9 cellular contexts compared by ENCODE assay signal in genomic region chr2:43345391-43345813, GRCh38.
DNase-seq lines count a peak whose midpoint lies in the region; ATAC-seq and TF ChIP-seq lines count a peak whose summit lies in the region.
"Had no signal": no experiment of that assay in that cellular context is flagged by ENCODE, and none has a peak within 500 bp of the region (broad histone marks: within the 10 kb centered on the region; RNA-seq: fewer than 3 reads in every experiment).

No MANE protein-coding gene starts in this region.

- no peaks in the 10 kb centered on the region for H3F3A ChIP-seq in OCI-LY1 (ENCODE audit: insufficient read depth, low read length)

- H3K9me3 ChIP-seq in OCI-LY1 (ENCODE audit: low read length): no peaks in the 10 kb centered on the region
- no peaks in the 10 kb centered on the region for H3K9me3 ChIP-seq in ectodermal cell (ENCODE audit: control insufficient read depth, low read length)

- no peak overlapping the region for H2AFZ ChIP-seq in OCI-LY1 (ENCODE audit: low read length)

- peaks cover 0 to 3% (median 0%) of the 10 kb centered on the region in 4 donors for H3K4me1 Mint-ChIP-seq in naive thymus-derived CD8-positive, alpha-beta T cell
- H3K4me1 Mint-ChIP-seq: activated B cell treated with CpG ODN at 0.5 μM for 24 hours had no signal

- POLR2A ChIA-PET in naive thymus-derived CD8-positive, alpha-beta T cell (lab: Charles Lee): no interaction called here

- DNase-seq in medulla oblongata (ENCODE audit: extremely low spot score) (peak; percentile 63), superior temporal gyrus (ENCODE audit: extremely low spot score) (peak; percentile 22)
- DNase-seq in naive thymus-derived CD8-positive, alpha-beta T cell: no peak
- no peak for DNase-seq in activated T-cell treated with anti-CD3 and anti-CD28 coated beads, Interleukin-2, amount 50 U/mL, for 48 hours
- DNase-seq: activated B cell treated with CpG ODN at 0.5 μM for 24 hours had no signal

- H3K9me3 Mint-ChIP-seq in naive thymus-derived CD8-positive, alpha-beta T cell: no peaks in the 10 kb centered on the region
- H3K9me3 Mint-ChIP-seq: activated B cell treated with CpG ODN at 0.5 μM for 24 hours had no signal

- H3K36me3 Mint-ChIP-seq in naive thymus-derived CD8-positive, alpha-beta T cell: peaks cover 10 to 70% (median 30%) of the 10 kb centered on the region in 3 donors

- no peaks in the 10 kb centered on the region for H3K27me3 Mint-ChIP-seq in naive thymus-derived CD8-positive, alpha-beta T cell
- H3K27me3 Mint-ChIP-seq: activated B cell treated with CpG ODN at 0.5 μM for 24 hours had no signal

- H3K36me3 ChIP-seq in OCI-LY1 (ENCODE audit: insufficient read depth, low read length): no peaks in the 10 kb centered on the region
- H3K36me3 ChIP-seq in ectodermal cell (ENCODE audit: control insufficient read depth, insufficient read depth, low read length): no peaks in the 10 kb centered on the region

- no peaks in the 10 kb centered on the region for H4K20me1 ChIP-seq in OCI-LY1 (ENCODE audit: insufficient read depth, low read length)

- peak overlapping the region; percentile 27; the same call in 1 of the 2 replicates for H3K4me2 ChIP-seq in OCI-LY1 (ENCODE audit: low read length)

- no peak overlapping the region for H3K27ac Mint-ChIP-seq in naive thymus-derived CD8-positive, alpha-beta T cell
- H3K27ac Mint-ChIP-seq: activated B cell treated with CpG ODN at 0.5 μM for 24 hours had no signal

- H3K4me1 ChIP-seq in OCI-LY1 (ENCODE audit: insufficient read depth, low read length, severe bottlenecking): peaks cover 14% of the 10 kb centered on the region
- H3K4me1 ChIP-seq in ectodermal cell (ENCODE audit: control insufficient read depth, insufficient read depth, low read length): peaks cover 44% of the 10 kb centered on the region

- ATAC-seq in naive thymus-derived CD8-positive, alpha-beta T cell: no peak
- ATAC-seq in GM18909 (IDR thresholded peaks at IDR 0.05; ENCODE audit: poor library complexity, unreplicated experiment) (no peak), GM19324 (IDR thresholded peaks at IDR 0.05; ENCODE audit: low FRiP score, unreplicated experiment) (no peak)

- no peak overlapping the region for H3K4me3 ChIP-seq in OCI-LY1 (ENCODE audit: low read depth, low read length, poor library complexity, severe bottlenecking)
- no peak overlapping the region for H3K4me3 ChIP-seq in ectodermal cell (ENCODE audit: insufficient read depth, low read depth, low read length)

- H3K79me2 ChIP-seq in OCI-LY1 (ENCODE audit: insufficient read depth, low read length): no peaks in the 10 kb centered on the region

- H3K27ac ChIP-seq in OCI-LY1 (ENCODE audit: low read depth, low read length, poor library complexity, severe bottlenecking) (peak overlapping the region; percentile 5), ectodermal cell (ENCODE audit: insufficient read depth, low read depth, low read length, poor library complexity, severe bottlenecking) (peak overlapping the region; percentile 60)

- no peaks in the 10 kb centered on the region for H3K9me2 ChIP-seq in OCI-LY1 (ENCODE audit: low read depth, low read length)

- no peak for TF ChIP-seq CTCF in OCI-LY1 (IDR thresholded peaks at IDR 0.05; ENCODE audit: low read length)

- no peak overlapping the region; the same call in 1 of the 2 replicates for H3K9ac ChIP-seq in OCI-LY1 (ENCODE audit: low read length)

- H3K27me3 ChIP-seq in OCI-LY1 (ENCODE audit: insufficient read depth, low read length) (no peaks in the 10 kb centered on the region), ectodermal cell (ENCODE audit: control insufficient read depth, insufficient read depth, low read length, poor library complexity, severe bottlenecking) (no peaks in the 10 kb centered on the region)

- no peak overlapping the region for H3K4me3 Mint-ChIP-seq in naive thymus-derived CD8-positive, alpha-beta T cell
- H3K4me3 Mint-ChIP-seq: activated B cell treated with CpG ODN at 0.5 μM for 24 hours had no signal

- 56 to 59% methylated on average over 4 to 5 of the region's 5 CpGs for WGBS in ectodermal cell, 2 experiments

Comparison
In these comparisons a context has a peak if more than half of its experiments do, and no peak if none do; other contexts are left out.
1. DNase-seq: peak in medulla oblongata (single experiment) and superior temporal gyrus (single experiment); none in naive thymus-derived CD8-positive, alpha-beta T cell (0 of 10) and activated T-cell treated with anti-CD3 and anti-CD28 coated beads, Interleukin-2, amount 50 U/mL, for 48 hours (0 of 2).